In genomic region chr10:110368002-110368401, GRCh38 we compare ENCODE assay signal across 11 cellular contexts.
DNase-seq lines count a peak whose midpoint lies in the region; ATAC-seq lines count a peak whose summit lies in the region.
"Had no signal": no experiment of that assay in that cellular context is flagged by ENCODE, and none has a peak within 500 bp of the region (broad histone marks: within the 10 kb centered on the region; RNA-seq: fewer than 3 reads in every experiment).

No MANE protein-coding gene starts in this region.

- intact Hi-C loops in Right ventricle myocardium inferior (cut with DNase I), result no loop called here

- peak; percentile 68 for DNase-seq in dermis blood vessel endothelial cell
- DNase-seq in AG08396 (ENCODE audit: low spot score), result no peak
- DNase-seq in NOMO-1 (lab: John Stamatoyannopoulos, UW; ENCODE audit: unreplicated experiment in 2 of 2), result no peak
- DNase-seq in Ammon's horn (ENCODE audit: low spot score), result no peak
- no peak for DNase-seq in Right ventricle myocardium inferior (ENCODE audit: missing footprints)
- DNase-seq: activated CD4-positive, alpha-beta T cell treated with anti-CD3 and anti-CD28 coated beads for 4 hours; NCI-H1417 treated with DMSO at 0.1 percent for 48 hours; RPMI8226 had no signal

- ATAC-seq in GM18511 (IDR thresholded peaks at IDR 0.05; ENCODE audit: unreplicated experiment) (peak; percentile 59), GM21367 (IDR thresholded peaks at IDR 0.05; ENCODE audit: unreplicated experiment) (peak; percentile 55), HG03342 (IDR thresholded peaks at IDR 0.05; ENCODE audit: unreplicated experiment) (peak; percentile 50), Right ventricle myocardium inferior (no peak)
